Comparison of ENCODE assay signal across 9 cellular contexts in genomic region chr22:20132686-20133246, GRCh38. TPM values are rescaled to one million over a fixed set of nuclear protein-coding genes. Genes with fewer than 3 reads are reported as not detected.
A peak's percentile ranks its signal among the peaks of the same experiment; 100 is the strongest.
DNase-seq lines count a peak whose midpoint lies in the region; ATAC-seq and TF ChIP-seq lines count a peak whose summit lies in the region.
"Had no signal": no experiment of that assay in that cellular context is flagged by ENCODE, and none has a peak within 500 bp of the region (broad histone marks: within the 10 kb centered on the region; RNA-seq: fewer than 3 reads in every experiment).

No MANE protein-coding gene starts in this region.

- no peak overlapping the region for H3K18ac ChIP-seq in mesendoderm (ENCODE audit: low read length)

- H2AK5ac ChIP-seq in mesendoderm (ENCODE audit: low read length) = no peak overlapping the region

- H3K4me3 ChIP-seq in cardiac muscle cell (peak overlapping the region; percentile 98), mesendoderm (ENCODE audit: low read length) (no peak overlapping the region), upper lobe of right lung (peak overlapping the region; percentile 92)

- peak overlapping the region; percentile 82 for H3K9ac ChIP-seq in mesendoderm (ENCODE audit: low read length)

- no peak overlapping the region for H2BK120ac ChIP-seq in mesendoderm (ENCODE audit: low read depth, low read length)

- H3K23ac ChIP-seq in mesendoderm (ENCODE audit: low read length) = no peak overlapping the region

- no peak overlapping the region for H3K4ac ChIP-seq in mesendoderm (ENCODE audit: low read depth, low read length)

- DNase-seq in cardiac muscle cell (ENCODE audit: low read depth in 1 of 2, low spot score in 1 of 2) (no peak), Right ventricle myocardium inferior (ENCODE audit: missing footprints) (no peak), mesendoderm (no peak), upper lobe of right lung (no peak), head of caudate nucleus (no peak)
- DNase-seq: DMS79 had no signal

- H3K36me3 Mint-ChIP-seq in brain = no peaks in the 10 kb centered on the region

- peak overlapping the region; percentile 91 for H3K56ac ChIP-seq in mesendoderm (ENCODE audit: low read length)

- intact Hi-C loops in Right ventricle myocardium inferior (cut with DNase I) = loop anchor here (5.0 kb wide), 1 partner anchor 110 kb away; the partner anchor contains the start of gene TANGO2
- intact Hi-C loops in upper lobe of right lung (cut with DNase I) = no loop called here
- intact Hi-C loops in head of caudate nucleus (cut with DNase I) = no loop called here

- peaks cover 6% of the 10 kb centered on the region for H3K79me1 ChIP-seq in mesendoderm (ENCODE audit: low read length)

- H3K4me1 ChIP-seq in cardiac muscle cell (ENCODE audit: low read depth) (peaks cover 30% of the 10 kb centered on the region), mesendoderm (ENCODE audit: control insufficient read depth, low read depth, low read length) (no peaks in the 10 kb centered on the region), upper lobe of right lung (peaks cover 47% of the 10 kb centered on the region)

- ATAC-seq in Right ventricle myocardium inferior (no peak), upper lobe of right lung (no peak), HG02884 (IDR thresholded peaks at IDR 0.05; ENCODE audit: unreplicated experiment) (no peak), GM19463 (IDR thresholded peaks at IDR 0.05; ENCODE audit: unreplicated experiment) (no peak)

- TF ChIP-seq CTCF in cardiac muscle cell (IDR thresholded peaks at IDR 0.05; ENCODE audit: low read depth, low read length) = no peak
- no peak for TF ChIP-seq CTCF in brain (conservative IDR thresholded peaks at IDR 0.05)
- no peak for TF ChIP-seq CTCF in upper lobe of right lung (IDR thresholded peaks at IDR 0.05)

- no peak overlapping the region for H4K8ac ChIP-seq in mesendoderm (ENCODE audit: low read depth, low read length)

- H3K27me3 Mint-ChIP-seq in brain = no peaks in the 10 kb centered on the region

- no peaks in the 10 kb centered on the region for H3K9me3 ChIP-seq in cardiac muscle cell (ENCODE audit: low read depth)
- H3K9me3 ChIP-seq in upper lobe of right lung = no peaks in the 10 kb centered on the region

- peak overlapping the region in 3 of 5 experiments; percentile 35 to 89 (median 82) for H3K27ac Mint-ChIP-seq in brain

- H3K9me3 Mint-ChIP-seq in brain = no peaks in the 10 kb centered on the region

- H3K4me1 Mint-ChIP-seq in brain = peaks cover 44% of the 10 kb centered on the region

- H3K27me3 ChIP-seq in cardiac muscle cell = no peaks in the 10 kb centered on the region
- H3K27me3 ChIP-seq in mesendoderm (ENCODE audit: insufficient read depth, low read length, poor library complexity) = no peaks in the 10 kb centered on the region
- no peaks in the 10 kb centered on the region for H3K27me3 ChIP-seq in upper lobe of right lung

- no peak overlapping the region for H3K27ac ChIP-seq in cardiac muscle cell
- H3K27ac ChIP-seq in mesendoderm (ENCODE audit: low read depth, low read length) = no peak overlapping the region
- H3K27ac ChIP-seq in upper lobe of right lung = peak overlapping the region; percentile 68

- H3K36me3 ChIP-seq in cardiac muscle cell (peaks cover under 1% of the 10 kb centered on the region), mesendoderm (ENCODE audit: control insufficient read depth, insufficient read depth, low read length) (peaks cover 2% of the 10 kb centered on the region), upper lobe of right lung (no peaks in the 10 kb centered on the region)

- no peaks in the 10 kb centered on the region for H3K79me2 ChIP-seq in mesendoderm (ENCODE audit: control insufficient read depth, insufficient read depth, low read length)

- no CpG with 5 or more reads among the region's 16 CpGs for WGBS in mesendoderm (ENCODE audit: extremely low coverage, insufficient coverage, low lambda C conversion rate)

- H3K4me3 Mint-ChIP-seq in brain = peak overlapping the region; percentile 80 to 86 (median 81)

- no peak overlapping the region for H2BK5ac ChIP-seq in mesendoderm (ENCODE audit: low read length)

- no peak overlapping the region for H4K5ac ChIP-seq in mesendoderm (ENCODE audit: low read length)

- no peak overlapping the region for H2BK15ac ChIP-seq in mesendoderm (replicated peaks; ENCODE audit: low read depth)

- peak overlapping the region; percentile 79 for H3K4me2 ChIP-seq in mesendoderm (ENCODE audit: low read length)

RNA-seq across cellular contexts. Expression of gene ZDHHC8, which starts 1.2 kb away (rescaled TPM):
- total RNA-seq in cardiac muscle cell (30.3 and 35.8 TPM in 2 replicates), Right ventricle myocardium inferior (44.4 TPM), upper lobe of right lung (88.0 TPM)
- polyA plus RNA-seq in cardiac muscle cell (43.8 and 53.4 TPM in 2 replicates), brain (ENCODE audit: insufficient read depth, low read depth, low replicate concordance) (33.7 TPM)
- 24.9 TPM for polyA plus RNA-seq in mesendoderm (2013, experiment 1 of 2)
- polyA plus RNA-seq in mesendoderm (2013, experiment 2 of 2) = 24.7 TPM

RNA-seq across cellular contexts. Expression of gene TRMT2A, which starts 15.7 kb away (rescaled TPM):
- 55.7 and 71.9 TPM in 2 replicates for total RNA-seq in cardiac muscle cell
- polyA plus RNA-seq in cardiac muscle cell = 76.5 and 77.7 TPM in 2 replicates
- total RNA-seq in Right ventricle myocardium inferior = 24.5 TPM
- 31.3 TPM for polyA plus RNA-seq in brain (ENCODE audit: insufficient read depth, low read depth, low replicate concordance)
- polyA plus RNA-seq in mesendoderm (2013, experiment 1 of 2) = 22.5 TPM
- polyA plus RNA-seq in mesendoderm (2013, experiment 2 of 2) = 21.9 TPM
- total RNA-seq in upper lobe of right lung = 53.8 TPM

RNA-seq across cellular contexts. Expression of gene RANBP1, which starts 16.9 kb away (rescaled TPM):
- total RNA-seq in cardiac muscle cell (252 and 373 TPM in 2 replicates), Right ventricle myocardium inferior (42.7 TPM), upper lobe of right lung (53.0 TPM)
- polyA plus RNA-seq in cardiac muscle cell (222 and 271 TPM in 2 replicates), brain (ENCODE audit: insufficient read depth, low read depth, low replicate concordance) (197 TPM)
- 750 TPM for polyA plus RNA-seq in mesendoderm (2013, experiment 1 of 2)
- polyA plus RNA-seq in mesendoderm (2013, experiment 2 of 2) = 738 TPM

RNA-seq across cellular contexts. Expression of gene CCDC188, which starts 18.1 kb away (rescaled TPM):
- total RNA-seq in cardiac muscle cell (not detected in 2 replicates), Right ventricle myocardium inferior (0.32 TPM), upper lobe of right lung (1.6 TPM)
- polyA plus RNA-seq in cardiac muscle cell (not detected in 2 replicates), brain (ENCODE audit: insufficient read depth, low read depth, low replicate concordance) (1.6 TPM)
- not detected for polyA plus RNA-seq in mesendoderm (2013, experiment 1 of 2)
- not detected for polyA plus RNA-seq in mesendoderm (2013, experiment 2 of 2)

RNA-seq across cellular contexts. Expression of gene DGCR8, which starts 52.7 kb away (rescaled TPM):
- total RNA-seq in cardiac muscle cell (23.8 and 34.2 TPM in 2 replicates), Right ventricle myocardium inferior (18.0 TPM), upper lobe of right lung (35.5 TPM)
- polyA plus RNA-seq in cardiac muscle cell (8.1 and 15.1 TPM in 2 replicates), brain (ENCODE audit: insufficient read depth, low read depth, low replicate concordance) (18.9 TPM)
- polyA plus RNA-seq in mesendoderm (2013, experiment 1 of 2) = 26.3 TPM
- polyA plus RNA-seq in mesendoderm (2013, experiment 2 of 2) = 27.0 TPM
